Comparison of ENCODE assay signal across 8 cellular contexts in the genomic region with DNA sequence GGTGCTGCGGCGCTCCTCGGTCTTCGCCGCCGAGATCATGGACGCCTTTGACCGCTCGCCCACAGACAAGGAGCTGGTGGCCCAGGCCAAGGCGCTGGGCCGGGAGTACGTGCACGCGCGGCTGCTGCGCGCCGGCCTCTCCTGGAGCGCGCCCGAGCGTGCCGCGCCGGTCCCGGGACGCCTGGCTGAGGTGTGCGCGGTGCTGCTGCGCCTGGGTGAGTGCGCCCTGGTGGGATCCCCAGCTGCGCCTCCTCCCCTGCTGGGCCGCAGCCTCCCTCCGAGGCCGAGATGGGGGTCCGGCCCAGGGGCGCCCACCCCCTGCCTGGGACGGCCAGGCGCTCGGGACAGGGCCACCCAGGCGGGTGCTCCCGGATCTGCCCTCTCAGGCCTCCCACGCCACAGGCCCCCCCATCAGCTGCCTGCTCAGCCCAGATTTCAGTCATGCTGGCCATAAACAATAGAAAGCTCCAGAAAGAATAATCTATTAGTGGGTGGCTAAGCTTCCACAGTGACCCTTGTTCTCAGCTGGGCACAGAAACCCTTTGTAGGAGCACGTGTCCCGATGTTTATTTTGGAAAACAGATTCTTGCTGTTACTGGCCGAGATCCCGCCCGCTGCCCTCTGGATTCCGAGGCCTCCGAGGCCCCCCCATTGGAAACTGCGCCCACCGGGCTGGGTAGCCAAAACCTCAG. TPM values are rescaled to one million over a fixed set of nuclear protein-coding genes. Genes with fewer than 3 reads are reported as not detected.
DNase-seq lines count a peak whose midpoint lies in the region; ATAC-seq and TF ChIP-seq lines count a peak whose summit lies in the region.

No MANE protein-coding gene starts in this region.

- peak overlapping the region; percentile 74 for H3K9ac ChIP-seq in SK-N-MC (ENCODE audit: insufficient read length)

- H3K36me3 ChIP-seq in SK-N-MC (ENCODE audit: insufficient read depth, low read length) (no peaks in the 10 kb centered on the region), tibial artery (peaks cover 0 to 7% (median 0%) of the 10 kb centered on the region in 3 donors)

- no peak for TF ChIP-seq CTCF in epithelial cell of proximal tubule (conservative IDR thresholded peaks at IDR 0.05; ENCODE audit: low read depth, low read length)
- TF ChIP-seq CTCF in tibial artery (IDR thresholded peaks at IDR 0.05) = no peak

- intact Hi-C loops in tibial artery (cut with DNase I; ENCODE audit: low total_unique reads) = loop anchor here (5.0 kb wide), 1 partner anchor 52 kb away; a partner anchor contains a TSS

- DNase-seq in DMS 273 (lab: John Stamatoyannopoulos, UW; ENCODE audit: unreplicated experiment) (peak; percentile 71), DMS 273 treated with DMSO at 0.1 percent for 48 hours (lab: John Stamatoyannopoulos, UW) (no peak), SK-N-MC (ENCODE audit: low read depth, low spot score) (no peak), epithelial cell of proximal tubule (ENCODE audit: low read depth) (no peak), midbrain (lab: John Stamatoyannopoulos, UW) (peak; percentile 87), tibial artery (no peak)

- H3K4me1 ChIP-seq in tibial artery = peaks cover 0 to 51% (median 34%) of the 10 kb centered on the region in 4 donors

- 0 out of 2 replicates have a peak, but pooled peaks cover 3% of the 10 kb centered on the region for H3K9me3 ChIP-seq in SK-N-MC (ENCODE audit: low read depth, low read length)
- peaks cover 0 to 3% (median 2%) of the 10 kb centered on the region in 3 donors for H3K9me3 ChIP-seq in tibial artery

- H3K4me3 ChIP-seq in SK-N-MC (peak overlapping the region; percentile 91), epithelial cell of proximal tubule (ENCODE audit: low read depth, low read length) (peak overlapping the region; percentile 82), tibial artery (peak overlapping the region; percentile 50 to 64)

- peaks cover 0 to 28% of the 10 kb centered on the region in 2 donors for H3K27me3 ChIP-seq in tibial artery

- ATAC-seq in GM18519 (IDR thresholded peaks at IDR 0.05; ENCODE audit: low FRiP score, unreplicated experiment) (no peak), HG02884 (IDR thresholded peaks at IDR 0.05; ENCODE audit: unreplicated experiment) (no peak)

- H3K27ac ChIP-seq in SK-N-MC (no peak overlapping the region), tibial artery (no peak overlapping the region)

RNA-seq across cellular contexts. Expression of a gene that starts 1.1 kb away (rescaled TPM):
- 76.7 and 83.3 TPM in 2 replicates for total RNA-seq in epithelial cell of proximal tubule

RNA-seq across cellular contexts. Expression of a gene that starts 51.3 kb away (rescaled TPM):
- total RNA-seq in epithelial cell of proximal tubule = 256 and 264 TPM in 2 replicates

Comparison
In these comparisons a context has a peak if more than half of its experiments do, and no peak if none do; other contexts are left out.
1. DNase-seq: peak in DMS 273 (single experiment) and midbrain (single experiment); none in DMS 273 treated with DMSO at 0.1 percent for 48 hours (single experiment), SK-N-MC (single experiment), epithelial cell of proximal tubule (single experiment) and tibial artery (0 of 2).
2. Peak in every context shown above with its lines, with median percentiles within 50 percentile points of each other: H3K4me3 ChIP-seq.